ENCODE assay signal across 15 cellular contexts in genomic region chr6:24982231-24982630, GRCh38. TPM values are rescaled to one million over a fixed set of nuclear protein-coding genes. Genes with fewer than 3 reads are reported as not detected.
DNase-seq lines count a peak whose midpoint lies in the region; ATAC-seq and TF ChIP-seq lines count a peak whose summit lies in the region.
"Had no signal": no experiment of that assay in that cellular context is flagged by ENCODE, and none has a peak within 500 bp of the region (broad histone marks: within the 10 kb centered on the region; RNA-seq: fewer than 3 reads in every experiment).

No MANE protein-coding gene starts in this region.

- no peak for DNase-seq in natural killer cell treated with Interleukin-12 subunit alpha and Interleukin-12 subunit beta and Interleukin-15 and Interleukin-18, amount 100 ng/mL, for 72 hours (ENCODE audit: low spot score)
- no peak for DNase-seq in natural killer cell
- peak; percentile 39 for DNase-seq in adipocyte (ENCODE audit: low read depth)
- no peak for DNase-seq in activated T-helper 1 cell treated with anti-CD3 and anti-CD28 coated beads, Interleukin-12 subunit alpha, Interleukin-12 subunit beta, Interleukin-2, Interleukin-4 antibody, amounts not matched to agents 30 ng/mL and 10 ng/mL and 1 ng/mL, durations not matched to agents 14 hours and 24 hours and 36 hours (ENCODE audit: low spot score)
- DNase-seq in SKM-1 treated with dmso at 0.1 percent for 144 hours (lab: John Stamatoyannopoulos, UW; ENCODE audit: unreplicated experiment) = no peak
- DNase-seq: ACHN; activated naive CD8-positive, alpha-beta T cell treated with anti-CD3 and anti-CD28 coated beads for 36 hours; KG1; NCI-H187; posterior cingulate gyrus; Right ventricle myocardium superior; thyroid gland had no signal

- H3K27ac Mint-ChIP-seq in natural killer cell treated with Interleukin-12 subunit alpha and Interleukin-12 subunit beta and Interleukin-15 and Interleukin-18, amount 100 ng/mL, for 72 hours = peak overlapping the region; percentile 26 to 28
- H3K27ac Mint-ChIP-seq in natural killer cell = no peak overlapping the region
- H3K27ac Mint-ChIP-seq in activated T-helper 1 cell treated with anti-CD3 and anti-CD28 coated beads, Interleukin-12 subunit alpha, Interleukin-12 subunit beta, Interleukin-2, Interleukin-4 antibody, amounts not matched to agents 30 ng/mL and 10 ng/mL and 1 ng/mL, durations not matched to agents 14 hours and 24 hours and 36 hours = no peak overlapping the region
- H3K27ac Mint-ChIP-seq: activated naive CD8-positive, alpha-beta T cell treated with anti-CD3 and anti-CD28 coated beads for 36 hours had no signal

- H3K9ac ChIP-seq in adipocyte (ENCODE audit: low read length) (peak overlapping the region; percentile 46), iPS-20b (ENCODE audit: low read depth, low read length) (peak overlapping the region; percentile 84; the same call in 1 of the 2 replicates)

- no peak for ATAC-seq in natural killer cell treated with Interleukin-12 subunit alpha and Interleukin-12 subunit beta and Interleukin-15 and Interleukin-18, amount 100 ng/mL, for 72 hours
- ATAC-seq in natural killer cell (no peak), HG02763 (IDR thresholded peaks at IDR 0.05; ENCODE audit: unreplicated experiment) (no peak), GM18511 (IDR thresholded peaks at IDR 0.05; ENCODE audit: unreplicated experiment) (no peak)

- intact Hi-C loops in natural killer cell (cut with micrococcal nuclease) = no loop called here
- intact Hi-C loops in activated T-helper 1 cell treated with anti-CD3 and anti-CD28 coated beads, Interleukin-12 subunit alpha, Interleukin-12 subunit beta, Interleukin-2, Interleukin-4 antibody, amounts not matched to agents 30 ng/mL and 10 ng/mL and 1 ng/mL, durations not matched to agents 14 hours and 24 hours and 36 hours (cut with micrococcal nuclease) = no loop called here

- H3K4me1 ChIP-seq in adipocyte (ENCODE audit: control insufficient read depth, insufficient read depth, low read length) (peaks cover 42% of the 10 kb centered on the region), iPS-20b (ENCODE audit: insufficient read depth, low read length) (peaks cover 61% of the 10 kb centered on the region)

- peak overlapping the region; percentile 95 for H3K27ac ChIP-seq in iPS-20b (ENCODE audit: low read length)

- peaks cover 3% of the 10 kb centered on the region for H3K9me3 ChIP-seq in adipocyte (ENCODE audit: control insufficient read depth, low read length)
- no peaks in the 10 kb centered on the region; the same call in 1 of the 2 replicates for H3K9me3 ChIP-seq in iPS-20b (ENCODE audit: insufficient read depth, low read depth, low read length)
- H3K9me3 ChIP-seq: thyroid gland had no signal

- H3K36me3 ChIP-seq in adipocyte (ENCODE audit: control insufficient read depth, insufficient read depth, low read length, severe bottlenecking) = no peaks in the 10 kb centered on the region
- no peaks in the 10 kb centered on the region for H3K36me3 ChIP-seq in iPS-20b (ENCODE audit: insufficient read depth, low read depth, low read length)
- H3K36me3 ChIP-seq: thyroid gland had no signal

- H3K4me3 Mint-ChIP-seq in natural killer cell treated with Interleukin-12 subunit alpha and Interleukin-12 subunit beta and Interleukin-15 and Interleukin-18, amount 100 ng/mL, for 72 hours = no peak overlapping the region
- no peak overlapping the region for H3K4me3 Mint-ChIP-seq in natural killer cell
- H3K4me3 Mint-ChIP-seq in activated T-helper 1 cell treated with anti-CD3 and anti-CD28 coated beads, Interleukin-12 subunit alpha, Interleukin-12 subunit beta, Interleukin-2, Interleukin-4 antibody, amounts not matched to agents 30 ng/mL and 10 ng/mL and 1 ng/mL, durations not matched to agents 14 hours and 24 hours and 36 hours = no peak overlapping the region
- H3K4me3 Mint-ChIP-seq: activated naive CD8-positive, alpha-beta T cell treated with anti-CD3 and anti-CD28 coated beads for 36 hours had no signal

- H3K27me3 ChIP-seq in adipocyte (replicated peaks; ENCODE audit: control insufficient read depth, insufficient read depth, low read length) = no peaks in the 10 kb centered on the region
- no peaks in the 10 kb centered on the region for H3K27me3 ChIP-seq in iPS-20b (ENCODE audit: insufficient read depth, low read length)
- H3K27me3 ChIP-seq: thyroid gland had no signal

- H3K27me3 Mint-ChIP-seq in natural killer cell treated with Interleukin-12 subunit alpha and Interleukin-12 subunit beta and Interleukin-15 and Interleukin-18, amount 100 ng/mL, for 72 hours = no peaks in the 10 kb centered on the region
- no peaks in the 10 kb centered on the region for H3K27me3 Mint-ChIP-seq in natural killer cell (ENCODE audit: low read depth in 2 of 2)
- no peaks in the 10 kb centered on the region for H3K27me3 Mint-ChIP-seq in activated T-helper 1 cell treated with anti-CD3 and anti-CD28 coated beads, Interleukin-12 subunit alpha, Interleukin-12 subunit beta, Interleukin-2, Interleukin-4 antibody, amounts not matched to agents 30 ng/mL and 10 ng/mL and 1 ng/mL, durations not matched to agents 14 hours and 24 hours and 36 hours (ENCODE audit: insufficient read depth)
- H3K27me3 Mint-ChIP-seq: activated naive CD8-positive, alpha-beta T cell treated with anti-CD3 and anti-CD28 coated beads for 36 hours had no signal

- H3K36me3 Mint-ChIP-seq in natural killer cell treated with Interleukin-12 subunit alpha and Interleukin-12 subunit beta and Interleukin-15 and Interleukin-18, amount 100 ng/mL, for 72 hours = peaks cover 9% of the 10 kb centered on the region
- H3K36me3 Mint-ChIP-seq in natural killer cell = peaks cover 12% of the 10 kb centered on the region
- H3K36me3 Mint-ChIP-seq in activated T-helper 1 cell treated with anti-CD3 and anti-CD28 coated beads, Interleukin-12 subunit alpha, Interleukin-12 subunit beta, Interleukin-2, Interleukin-4 antibody, amounts not matched to agents 30 ng/mL and 10 ng/mL and 1 ng/mL, durations not matched to agents 14 hours and 24 hours and 36 hours (ENCODE audit: low read depth) = peaks cover 11% of the 10 kb centered on the region

- H3K4me1 Mint-ChIP-seq in natural killer cell treated with Interleukin-12 subunit alpha and Interleukin-12 subunit beta and Interleukin-15 and Interleukin-18, amount 100 ng/mL, for 72 hours (ENCODE audit: low read depth in 2 of 2) = peaks cover 23 to 40% of the 10 kb centered on the region in 2 donors
- peaks cover 45 to 51% of the 10 kb centered on the region in 2 donors for H3K4me1 Mint-ChIP-seq in natural killer cell
- peaks cover 57% of the 10 kb centered on the region for H3K4me1 Mint-ChIP-seq in activated T-helper 1 cell treated with anti-CD3 and anti-CD28 coated beads, Interleukin-12 subunit alpha, Interleukin-12 subunit beta, Interleukin-2, Interleukin-4 antibody, amounts not matched to agents 30 ng/mL and 10 ng/mL and 1 ng/mL, durations not matched to agents 14 hours and 24 hours and 36 hours (ENCODE audit: low read depth)

- TF ChIP-seq CTCF in natural killer cell (IDR thresholded peaks at IDR 0.05) = no peak

- peaks cover 3% of the 10 kb centered on the region for H3K9me3 Mint-ChIP-seq in natural killer cell treated with Interleukin-12 subunit alpha and Interleukin-12 subunit beta and Interleukin-15 and Interleukin-18, amount 100 ng/mL, for 72 hours
- no peaks in the 10 kb centered on the region for H3K9me3 Mint-ChIP-seq in natural killer cell
- peaks cover 16% of the 10 kb centered on the region for H3K9me3 Mint-ChIP-seq in activated T-helper 1 cell treated with anti-CD3 and anti-CD28 coated beads, Interleukin-12 subunit alpha, Interleukin-12 subunit beta, Interleukin-2, Interleukin-4 antibody, amounts not matched to agents 30 ng/mL and 10 ng/mL and 1 ng/mL, durations not matched to agents 14 hours and 24 hours and 36 hours

- H3K4me3 ChIP-seq in adipocyte (ENCODE audit: low read length) = peak overlapping the region; percentile 11
- no peak overlapping the region for H3K4me3 ChIP-seq in iPS-20b (ENCODE audit: low read length)
- H3K4me3 ChIP-seq: thyroid gland had no signal

RNA-seq across cellular contexts. Expression of gene RIPOR2, which starts 46.5 kb away (rescaled TPM):
- total RNA-seq in natural killer cell treated with Interleukin-12 subunit alpha and Interleukin-12 subunit beta and Interleukin-15 and Interleukin-18, amount 100 ng/mL, for 72 hours = 10 to 100 TPM; 58.7 to 88.4 TPM
- total RNA-seq in natural killer cell = 100 to 1,000 TPM; 234 to 312 (median 299) TPM
- total RNA-seq in activated T-helper 1 cell treated with anti-CD3 and anti-CD28 coated beads, Interleukin-12 subunit alpha, Interleukin-12 subunit beta, Interleukin-2, Interleukin-4 antibody, amounts not matched to agents 30 ng/mL and 10 ng/mL and 1 ng/mL, durations not matched to agents 14 hours and 24 hours and 36 hours = 30.8 and 31.1 TPM in 2 replicates

Comparison
In these comparisons a context has a peak if more than half of its experiments do, and no peak if none do; other contexts are left out.
1. H3K27ac Mint-ChIP-seq: peak in natural killer cell treated with Interleukin-12 subunit alpha and Interleukin-12 subunit beta and Interleukin-15 and Interleukin-18, amount 100 ng/mL, for 72 hours (2 of 2); none in natural killer cell (0 of 2) and activated T-helper 1 cell treated with anti-CD3 and anti-CD28 coated beads, Interleukin-12 subunit alpha, Interleukin-12 subunit beta, Interleukin-2, Interleukin-4 antibody, amounts not matched to agents 30 ng/mL and 10 ng/mL and 1 ng/mL, durations not matched to agents 14 hours and 24 hours and 36 hours (single experiment).